In the genomic region with DNA sequence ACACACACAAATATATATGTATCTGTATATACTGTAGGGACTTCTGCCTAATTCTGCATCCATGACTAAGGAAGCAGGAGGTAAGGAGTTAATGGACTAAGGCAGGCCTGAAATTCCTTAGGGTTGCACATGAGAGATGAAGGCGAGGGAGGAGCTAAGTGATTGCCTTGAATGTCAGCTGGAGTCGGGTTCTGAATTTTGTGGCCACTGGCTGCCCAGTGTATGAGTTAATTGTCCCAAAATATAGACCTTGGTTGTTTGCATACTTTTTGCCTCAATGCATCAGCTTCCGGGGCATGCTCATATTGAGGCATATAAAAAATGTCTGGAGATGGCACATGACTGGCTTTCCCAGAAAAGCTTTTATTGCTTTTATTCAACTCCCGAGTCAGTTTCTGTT, we compare ENCODE assay signal across 24 cellular contexts.
"Had no signal": no experiment of that assay in that cellular context is flagged by ENCODE, and none has a peak within 500 bp of the region (broad histone marks: within the 10 kb centered on the region; RNA-seq: fewer than 3 reads in every experiment).

No MANE protein-coding gene starts in this region.

- H3K27ac ChIP-seq: cardiac muscle cell, epithelial cell of prostate, heart right ventricle, sigmoid colon, spleen, testis, vagina, WERI-Rb-1 had no signal

- H3K27me3 ChIP-seq: cardiac muscle cell, sigmoid colon, testis, vagina had no signal

- H3K4me3 ChIP-seq: cardiac muscle cell, heart right ventricle, mucosa of descending colon, sigmoid colon, spleen, testis, vagina had no signal

- H3K9me3 ChIP-seq: mucosa of descending colon, sigmoid colon, testis, vagina had no signal

- H3K36me3 ChIP-seq: cardiac muscle cell, heart right ventricle, sigmoid colon, spleen, vagina, WERI-Rb-1 had no signal

- ATAC-seq: activated CD8-positive, alpha-beta memory T cell treated with anti-CD3 and anti-CD28 coated beads, Interleukin-2, amount 10 ng/mL, durations not matched to agents 7 days and 5 days; activated CD8-positive, alpha-beta T cell treated with anti-CD3 and anti-CD28 coated beads for 36 hours; activated naive CD8-positive, alpha-beta T cell treated with anti-CD3 and anti-CD28 coated beads, Interleukin-2, amount 50 U/mL, for 24 hours; heart right ventricle; mucosa of descending colon had no signal

- H3K4me1 ChIP-seq: heart right ventricle, spleen, testis, vagina had no signal

- DNase-seq: activated CD4-positive, alpha-beta T cell treated with anti-CD3 and anti-CD28 coated beads, Interleukin-2, amount 10 ng/mL, durations not matched to agents 7 days and 5 days; activated CD4-positive, CD25-positive, alpha-beta regulatory T cell treated with anti-CD3 and anti-CD28 coated beads, Interleukin-2, amount 50 U/mL, for 72 hours; activated CD8-positive, alpha-beta memory T cell treated with anti-CD3 and anti-CD28 coated beads, Interleukin-2, amount 10 ng/mL, durations not matched to agents 7 days and 5 days; activated CD8-positive, alpha-beta T cell treated with anti-CD3 and anti-CD28 coated beads for 36 hours; activated effector memory CD4-positive, alpha-beta T cell treated with anti-CD3 and anti-CD28 coated beads, Interleukin-2, amount 50 U/mL, for 16 hours; activated naive CD4-positive, alpha-beta T cell treated with anti-CD3 and anti-CD28 coated beads, Interleukin-2, amount 50 U/mL, for 16 hours; activated naive CD8-positive, alpha-beta T cell treated with anti-CD3 and anti-CD28 coated beads, Interleukin-2, amount 50 U/mL, for 24 hours; activated T-cell treated with anti-CD3 and anti-CD28 coated beads for 4 hours; cortex of kidney; heart right ventricle; mucosa of descending colon; naive B cell; nucleus accumbens; posterior cingulate gyrus; retina; sigmoid colon; spleen; stimulated activated CD4-positive, alpha-beta T cell treated with anti-CD3 and anti-CD28 coated beads, Interleukin-4, amount 100 ng/mL, for 1 hour; stimulated activated naive CD4-positive, alpha-beta T cell; testis; WERI-Rb-1 had no signal
